9 cellular contexts compared by ENCODE assay signal in the genomic region with DNA sequence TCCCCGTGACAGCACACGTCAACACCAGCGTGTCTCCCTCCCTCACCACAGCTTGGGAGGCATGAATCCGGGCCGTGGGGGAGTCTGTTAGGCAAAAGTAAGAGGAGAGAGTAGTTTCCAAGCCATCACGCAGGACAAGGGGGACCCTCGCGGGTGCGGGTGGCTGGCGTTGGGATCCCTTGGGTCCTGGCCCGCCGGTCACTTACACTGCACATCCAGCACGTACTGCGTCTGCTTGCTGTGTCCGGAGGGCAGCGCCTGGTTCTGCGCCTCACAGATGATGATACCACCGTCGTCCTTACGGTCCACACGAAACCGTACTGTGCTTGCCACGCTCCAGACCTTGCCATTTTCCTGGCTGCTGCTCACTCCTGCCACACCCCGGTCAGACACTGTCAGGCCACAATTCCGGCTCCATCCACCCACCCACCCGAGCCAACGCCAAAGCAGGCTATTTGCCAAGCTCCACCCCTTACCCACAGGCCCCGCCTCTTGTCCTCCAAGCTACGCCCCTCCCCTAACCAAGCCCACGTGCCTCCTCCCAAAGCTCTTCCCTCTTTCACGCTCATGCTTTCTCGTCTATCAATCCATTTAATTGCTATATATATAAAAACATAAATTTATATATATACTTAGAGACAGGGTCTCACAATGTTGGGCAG.
DNase-seq lines count a peak whose midpoint lies in the region; ATAC-seq and TF ChIP-seq lines count a peak whose summit lies in the region.
"Had no signal": no experiment of that assay in that cellular context is flagged by ENCODE, and none has a peak within 500 bp of the region (broad histone marks: within the 10 kb centered on the region; RNA-seq: fewer than 3 reads in every experiment).

No MANE protein-coding gene starts in this region.

- peak overlapping the region; percentile 81 for H3K27ac ChIP-seq in 22Rv1
- H3K27ac ChIP-seq: thyroid gland had no signal

- H3K4me3 ChIP-seq in choroid plexus epithelial cell (ENCODE audit: low read depth, low read length), result no peak overlapping the region
- H3K4me3 ChIP-seq: thyroid gland had no signal

- TF ChIP-seq CTCF in 22Rv1 (IDR thresholded peaks at IDR 0.05) (peak; percentile 85), GM20000 (IDR thresholded peaks at IDR 0.05; ENCODE audit: extremely low read depth, missing control alignments) (no peak), choroid plexus epithelial cell (conservative IDR thresholded peaks at IDR 0.05; ENCODE audit: low read depth, low read length) (peak; percentile 13)

- ATAC-seq in HG02884 (IDR thresholded peaks at IDR 0.05; ENCODE audit: unreplicated experiment), result no peak
- no peak for ATAC-seq in GM18867 (IDR thresholded peaks at IDR 0.05; ENCODE audit: unreplicated experiment)
- ATAC-seq in GM21526 (IDR thresholded peaks at IDR 0.05; ENCODE audit: low FRiP score, unreplicated experiment), result no peak

- peak; percentile 58 for DNase-seq in GM20000 (ENCODE audit: low spot score)
- no peak for DNase-seq in choroid plexus epithelial cell (ENCODE audit: low read depth)
- DNase-seq: COR-L47, NCI-H146, thyroid gland had no signal
